Comparison of ENCODE assay signal across 9 cellular contexts in the genomic region with DNA sequence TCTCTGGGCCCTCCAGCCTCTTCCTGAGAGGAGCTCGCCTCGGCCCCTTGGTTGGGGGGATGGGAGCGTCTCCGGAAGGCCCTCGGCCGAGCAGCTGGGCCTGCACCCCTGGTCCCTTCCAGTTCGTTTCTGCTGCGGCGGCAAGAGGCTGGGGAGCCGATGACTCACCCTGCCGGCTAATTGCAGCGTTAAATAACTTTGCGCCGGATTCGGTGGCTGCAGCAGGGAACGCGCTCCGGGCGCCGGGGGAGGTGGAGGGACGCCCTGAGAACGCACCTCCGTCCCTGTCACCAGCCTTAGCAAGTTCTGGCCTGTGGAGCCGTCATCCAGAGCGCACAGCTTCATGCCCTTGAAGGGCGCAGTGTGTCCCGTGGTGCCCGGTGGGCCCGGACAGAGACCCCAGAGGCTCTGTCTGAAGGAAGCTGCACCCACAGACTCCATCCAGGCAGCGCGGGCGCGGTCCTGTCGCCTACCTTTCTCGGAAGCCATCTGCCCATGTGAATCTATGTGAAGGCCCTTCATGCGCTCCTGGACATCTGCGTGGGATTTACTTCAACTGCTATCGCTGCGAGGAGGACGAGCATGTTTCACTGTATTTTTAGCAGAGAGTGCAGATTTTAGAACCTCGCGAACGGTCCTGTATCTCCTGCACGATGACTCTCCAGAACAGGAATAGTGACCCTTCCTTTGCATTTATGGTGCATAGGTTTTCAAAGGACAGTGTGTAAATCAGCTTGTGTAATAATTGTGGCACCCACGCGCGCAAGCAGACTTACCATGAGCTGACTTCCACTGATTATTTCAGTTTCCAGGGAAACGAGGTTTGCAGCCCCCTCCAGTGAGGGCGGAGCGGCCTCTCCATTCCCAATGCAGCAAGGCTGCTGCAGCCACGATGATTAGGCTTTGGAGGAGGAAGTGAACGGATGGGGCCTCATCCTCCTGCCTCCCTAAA. TPM values are rescaled to one million over a fixed set of nuclear protein-coding genes. Genes with fewer than 3 reads are reported as not detected.
DNase-seq lines count a peak whose midpoint lies in the region; FAIRE-seq and TF ChIP-seq lines count a peak whose summit lies in the region.
"Had no signal": no experiment of that assay in that cellular context is flagged by ENCODE, and none has a peak within 500 bp of the region (broad histone marks: within the 10 kb centered on the region; RNA-seq: fewer than 3 reads in every experiment).

No MANE protein-coding gene starts in this region.

- no peak overlapping the region for H3K9ac ChIP-seq in endothelial cell of umbilical vein (replicated peaks; ENCODE audit: extremely low read depth, insufficient read depth, low read length)

- H3K79me2 ChIP-seq in endothelial cell of umbilical vein (ENCODE audit: control insufficient read depth, insufficient read depth, low read length), result no peaks in the 10 kb centered on the region

- H3K36me3 ChIP-seq in endothelial cell of umbilical vein (ENCODE audit: control insufficient read depth in 2 of 2, extremely low read depth in 1 of 2, insufficient read depth in 2 of 2, low read length in 2 of 2), result no peaks in the 10 kb centered on the region
- no peaks in the 10 kb centered on the region for H3K36me3 ChIP-seq in prostate gland
- H3K36me3 ChIP-seq in effector memory CD4-positive, alpha-beta T cell (ENCODE audit: control insufficient read depth, insufficient read depth, low read length), result no peaks in the 10 kb centered on the region

- peaks cover 36 to 54% of the 10 kb centered on the region in 2 experiments for H3K27me3 ChIP-seq in endothelial cell of umbilical vein (ENCODE audit: control insufficient read depth in 2 of 2, insufficient read depth in 2 of 2, low read length in 2 of 2)
- H3K27me3 ChIP-seq in prostate gland (replicated peaks; ENCODE audit: insufficient read depth), result peaks cover 41% of the 10 kb centered on the region
- H3K27me3 ChIP-seq in effector memory CD4-positive, alpha-beta T cell (replicated peaks; ENCODE audit: control insufficient read depth, insufficient read depth, low read length, poor library complexity, severe bottlenecking), result peaks cover 10% of the 10 kb centered on the region

- BruUV-seq in endothelial cell of umbilical vein (replicated peaks; lab: Mats Ljungman, UMichigan), result no TSS peak

- H3K4me1 ChIP-seq in endothelial cell of umbilical vein (ENCODE audit: control insufficient read depth, extremely low read depth, insufficient read depth, low read length) (no peaks in the 10 kb centered on the region), prostate gland (replicated peaks) (no peaks in the 10 kb centered on the region)
- H3K4me1 ChIP-seq in effector memory CD4-positive, alpha-beta T cell (ENCODE audit: control insufficient read depth, insufficient read depth, low read length, poor library complexity, severe bottlenecking), result peaks cover 9% of the 10 kb centered on the region

- H3K4me2 ChIP-seq in endothelial cell of umbilical vein (ENCODE audit: insufficient read depth, low read length), result no peak overlapping the region

- H3K9me3 Mint-ChIP-seq in progenitor cell of endocrine pancreas (ENCODE audit: low read depth), result no peaks in the 10 kb centered on the region

- WGBS in prostate gland, result under 1% methylated on average over 51 of the region's 52 CpGs

- H3K9me3 ChIP-seq in endothelial cell of umbilical vein (replicated peaks; ENCODE audit: control insufficient read depth, insufficient read depth, low read length) (no peaks in the 10 kb centered on the region), prostate gland (no peaks in the 10 kb centered on the region)
- no peaks in the 10 kb centered on the region for H3K9me3 ChIP-seq in effector memory CD4-positive, alpha-beta T cell (ENCODE audit: control insufficient read depth, low read length)

- DNase-seq in NCI-H1417 (lab: John Stamatoyannopoulos, UW), result peak in 2 of 3 experiments; percentile 69 to 70
- DNase-seq in NCI-H1417 treated with DMSO at 0.1 percent for 48 hours (lab: John Stamatoyannopoulos, UW), result no peak
- DNase-seq in NCI-H460 (ENCODE audit: extremely low read depth, low read depth), result peak; percentile 7
- no peak for DNase-seq in endothelial cell of umbilical vein (ENCODE audit: low read depth, low spot score)
- DNase-seq in progenitor cell of endocrine pancreas (ENCODE audit: low spot score, unreplicated experiment), result no peak
- no peak for DNase-seq in prostate gland (ENCODE audit: low spot score)
- DNase-seq in effector CD4-positive, alpha-beta T cell, result no peak
- DNase-seq in effector memory CD4-positive, alpha-beta T cell, result no peak
- DNase-seq: 8988T had no signal

- H3K27me3 Mint-ChIP-seq in progenitor cell of endocrine pancreas, result peaks cover 70% of the 10 kb centered on the region

- H3K4me3 ChIP-seq in endothelial cell of umbilical vein (replicated peaks in 1 of 3; ENCODE audit: insufficient read depth in 1 of 3, low read depth in 1 of 3, low read length in 3 of 3) (no peak overlapping the region), prostate gland (no peak overlapping the region)
- H3K4me3 ChIP-seq in effector memory CD4-positive, alpha-beta T cell (ENCODE audit: insufficient read depth, low read depth, low read length, poor library complexity, severe bottlenecking), result no peak overlapping the region

- POLR2A ChIA-PET in endothelial cell of umbilical vein (lab: Charles Lee), result no interaction called here

- no peak for FAIRE-seq in endothelial cell of umbilical vein (lab: Jason Lieb, UNC)

- TF ChIP-seq CTCF in endothelial cell of umbilical vein (IDR thresholded peaks at IDR 0.05; ENCODE audit: extremely low read depth in 1 of 2, insufficient read depth in 1 of 2, low read depth in 1 of 2, low read length in 2 of 2), result no peak
- TF ChIP-seq CTCF in progenitor cell of endocrine pancreas (IDR thresholded peaks at IDR 0.05; ENCODE audit: unreplicated experiment), result no peak
- TF ChIP-seq CTCF in prostate gland (IDR thresholded peaks at IDR 0.05), result no peak

- no peaks in the 10 kb centered on the region for H3K36me3 Mint-ChIP-seq in progenitor cell of endocrine pancreas (ENCODE audit: insufficient read depth)

- H3K27ac Mint-ChIP-seq in progenitor cell of endocrine pancreas, result no peak overlapping the region

- intact Hi-C loops in endothelial cell of umbilical vein (cut with micrococcal nuclease) (no loop called here), prostate gland (cut with DNase I) (no loop called here)

- H2AFZ ChIP-seq in endothelial cell of umbilical vein (ENCODE audit: low read depth, low read length), result no peak overlapping the region

- dilution Hi-C loops in endothelial cell of umbilical vein (cut with MboI; ENCODE audit: extremely low pct_ligation_motif_present, low sequenced_read_pairs), result no loop called here

- H3K4me3 Mint-ChIP-seq in progenitor cell of endocrine pancreas (ENCODE audit: low read depth), result peak overlapping the region; percentile 16

- TF ChIP-seq POLR2A in endothelial cell of umbilical vein (IDR thresholded peaks at IDR 0.05; ENCODE audit: low read depth, low read length), result no peak
- TF ChIP-seq POLR2A in prostate gland (IDR thresholded peaks at IDR 0.05), result no peak

- H4K20me1 ChIP-seq in endothelial cell of umbilical vein (replicated peaks; ENCODE audit: control insufficient read depth, extremely low read depth, insufficient read depth, low read length), result no peaks in the 10 kb centered on the region

- peaks cover 6% of the 10 kb centered on the region for H3K4me1 Mint-ChIP-seq in progenitor cell of endocrine pancreas (ENCODE audit: low read depth)

- no peaks in the 10 kb centered on the region for H3K9me1 ChIP-seq in endothelial cell of umbilical vein (replicated peaks; ENCODE audit: control insufficient read depth, extremely low read depth, insufficient read depth, low read length)

- H3K27ac ChIP-seq in endothelial cell of umbilical vein (ENCODE audit: insufficient read depth, low read depth, low read length), result no peak overlapping the region
- no peak overlapping the region for H3K27ac ChIP-seq in prostate gland
- no peak overlapping the region for H3K27ac ChIP-seq in effector memory CD4-positive, alpha-beta T cell (ENCODE audit: insufficient read depth, low read length, poor library complexity, severe bottlenecking)

- CTCF ChIA-PET in endothelial cell of umbilical vein (lab: Charles Lee), result no interaction called here

TF ChIP-seq in endothelial cell of umbilical vein, 7 proteins besides CTCF, POLR2A, EP300 and RAD21:
- peak; percentile 38 for TF ChIP-seq FOS (IDR thresholded peaks at IDR 0.05; ENCODE audit: borderline replicate concordance, insufficient read depth, low read length)
- no peak for TF ChIP-seq EZH2 (IDR thresholded peaks at IDR 0.05; ENCODE audit: borderline replicate concordance, low read depth, low read length, severe bottlenecking)

RNA-seq across cellular contexts. Expression of a gene that starts 1.7 kb away (rescaled TPM):
- total RNA-seq in NCI-H460 (2014; rRNA removed; shearing (Covaris generic)), result not detected in 2 replicates
- not detected in 2 replicates for polyA plus RNA-seq in NCI-H460 (2014; cell fraction: nucleus; rRNA removed)
- total RNA-seq in endothelial cell of umbilical vein (not detected in 2 replicates), progenitor cell of endocrine pancreas (not detected in 2 replicates), prostate gland (under 1 TPM in 1 of 2 donors, not detected in 1; 0.91 TPM)
- not detected in 2 replicates for polyA plus RNA-seq in endothelial cell of umbilical vein
- polyA plus RNA-seq in endothelial cell of umbilical vein (2011; cell fraction: cytosol; rRNA removed), result not detected in 2 replicates
- not detected in 2 replicates for polyA plus RNA-seq in endothelial cell of umbilical vein (2011; cell fraction: nucleus; rRNA removed)
- not detected in 2 replicates for polyA plus RNA-seq in endothelial cell of umbilical vein (2012)
- polyA minus RNA-seq in endothelial cell of umbilical vein, result not detected in 2 replicates
- polyA minus RNA-seq in endothelial cell of umbilical vein (2011; cell fraction: cytosol; rRNA and poly(A)+ RNA removed), result not detected
- polyA minus RNA-seq in endothelial cell of umbilical vein (2011; cell fraction: nucleus; rRNA and poly(A)+ RNA removed), result not detected in 2 replicates

RNA-seq across cellular contexts. Expression of a gene that starts 47.6 kb away (rescaled TPM):
- total RNA-seq in NCI-H460 (2014; rRNA removed; shearing (Covaris generic)), result not detected in 2 replicates
- polyA plus RNA-seq in NCI-H460 (2014; cell fraction: nucleus; rRNA removed), result not detected in 2 replicates
- 0.85 and 1.8 TPM in 2 replicates for total RNA-seq in endothelial cell of umbilical vein
- polyA plus RNA-seq in endothelial cell of umbilical vein, result 0.77 and 0.78 TPM in 2 replicates
- 0.54 and 0.59 TPM in 2 replicates for polyA plus RNA-seq in endothelial cell of umbilical vein (2011; cell fraction: cytosol; rRNA removed)
- 0.04 and 0.14 TPM in 2 replicates for polyA plus RNA-seq in endothelial cell of umbilical vein (2011; cell fraction: nucleus; rRNA removed)
- polyA plus RNA-seq in endothelial cell of umbilical vein (2012), result 0.80 and 2.4 TPM in 2 replicates
- polyA minus RNA-seq in endothelial cell of umbilical vein, result 0.72 and 0.87 TPM in 2 replicates
- not detected for polyA minus RNA-seq in endothelial cell of umbilical vein (2011; cell fraction: cytosol; rRNA and poly(A)+ RNA removed)
- polyA minus RNA-seq in endothelial cell of umbilical vein (2011; cell fraction: nucleus; rRNA and poly(A)+ RNA removed), result not detected in 2 replicates
- total RNA-seq in progenitor cell of endocrine pancreas, result 10.4 TPM in 2 replicates
- 1 to 10 TPM; 8.0 to 9.3 TPM for total RNA-seq in prostate gland

Comparison
In these comparisons a context has a peak if more than half of its experiments do, and no peak if none do; other contexts are left out.
1. DNase-seq: peak in NCI-H1417 (2 of 3) and NCI-H460 (single experiment); none in NCI-H1417 treated with DMSO at 0.1 percent for 48 hours (single experiment), endothelial cell of umbilical vein (single experiment), progenitor cell of endocrine pancreas (single experiment), prostate gland (single experiment), effector CD4-positive, alpha-beta T cell (single experiment) and effector memory CD4-positive, alpha-beta T cell (0 of 3).